In the genomic region with DNA sequence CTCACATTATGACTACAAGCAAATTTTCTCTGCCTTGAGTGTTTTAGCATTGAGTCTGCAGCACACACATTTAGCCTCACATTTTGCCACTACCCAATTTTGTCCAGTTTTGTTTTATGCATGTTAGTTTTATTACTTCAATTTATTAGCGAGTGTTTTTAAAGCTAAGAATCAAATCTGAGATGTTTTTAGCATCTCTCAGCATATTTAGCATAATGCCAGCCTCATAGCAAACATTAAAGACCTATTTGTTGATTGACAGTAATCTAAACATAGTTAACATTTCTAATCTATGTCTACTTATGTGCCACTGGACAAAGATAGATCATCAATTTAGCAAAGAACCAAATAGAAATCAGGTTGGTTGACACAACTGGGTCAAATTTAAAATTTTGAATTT, we compare ENCODE assay signal across 33 cellular contexts.
"Had no signal": no experiment of that assay in that cellular context is flagged by ENCODE, and none has a peak within 500 bp of the region (broad histone marks: within the 10 kb centered on the region; RNA-seq: fewer than 3 reads in every experiment).

No MANE protein-coding gene starts in this region.

- H3K36me3 ChIP-seq: MG63 had no signal

- H3K9me3 ChIP-seq: MG63 had no signal

- H3K27me3 ChIP-seq: MG63 had no signal

- DNase-seq: MG63, MM.1S, MV-4-11, NCI-H1048, NCI-H1092, NCI-H1092 treated with DMSO at 0.1 percent for 48 hours, NCI-H1105, NCI-H1105 treated with DMSO at 0.1 percent for 48 hours, NCI-H1417, NCI-H1417 treated with DMSO at 0.1 percent for 48 hours, NCI-H1436, NCI-H1436 treated with DMSO at 0.1 percent for 48 hours, NCI-H146, NCI-H1694, NCI-H1694 treated with DMSO at 0.1 percent for 48 hours, NCI-H187, NCI-H187 treated with DMSO at 0.1 percent for 48 hours, NCI-H1930, NCI-H2029, NCI-H2029 treated with DMSO at 0.1 percent for 48 hours, NCI-H2081, NCI-H2081 treated with DMSO at 0.1 percent for 48 hours, NCI-H2107, NCI-H2227 treated with DMSO at 0.1 percent for 48 hours, NCI-H226, NCI-H345, NCI-H446, NCI-H446 treated with DMSO at 0.1 percent for 48 hours, NCI-H510A, NCI-H510A treated with DMSO at 0.1 percent for 48 hours, NCI-H524, NCI-H524 treated with DMSO at 0.1 percent for 48 hours, NCI-H526 had no signal

- H3K4me3 ChIP-seq: MG63 had no signal
